8 cellular contexts compared by ENCODE assay signal in genomic region chr15:77034620-77035467, GRCh38. TPM values are rescaled to one million over a fixed set of nuclear protein-coding genes. Genes with fewer than 3 reads are reported as not detected.
A peak's percentile ranks its signal among the peaks of the same experiment; 100 is the strongest.
DNase-seq lines count a peak whose midpoint lies in the region; ATAC-seq and TF ChIP-seq lines count a peak whose summit lies in the region.

No MANE protein-coding gene starts in this region.

- POLR2A ChIA-PET in IMR-90 (lab: Charles Lee; ENCODE audit: unreplicated experiment) = no interaction called here

- peak overlapping the region; percentile 9 for H2AK9ac ChIP-seq in IMR-90 (replicated peaks; ENCODE audit: low read depth, low read length, poor library complexity)

- no peaks in the 10 kb centered on the region for H3K9me3 ChIP-seq in IMR-90 (ENCODE audit: control insufficient read depth, insufficient read depth, low read length)
- no peaks in the 10 kb centered on the region for H3K9me3 ChIP-seq in gastroesophageal sphincter

- H3K4me1 ChIP-seq in IMR-90 (ENCODE audit: control insufficient read depth, insufficient read depth, low read length) (0 out of 2 replicates have a peak, but pooled peaks cover 2% of the 10 kb centered on the region), gastroesophageal sphincter (no peaks in the 10 kb centered on the region)

- H3K9ac ChIP-seq in IMR-90 (ENCODE audit: low read depth, low read length) = no peak overlapping the region

- H3K56ac ChIP-seq in IMR-90 (ENCODE audit: extremely low read depth, insufficient read depth, low read length) = no peak overlapping the region

- H4K8ac ChIP-seq in IMR-90 (ENCODE audit: low read depth in 2 of 2, low read length in 2 of 2) = no peak overlapping the region

- H3K14ac ChIP-seq in IMR-90 (replicated peaks; ENCODE audit: low read depth, low read length) = no peak overlapping the region

- H3K23ac ChIP-seq in IMR-90 (ENCODE audit: low read depth, low read length) = no peak overlapping the region

- H4K91ac ChIP-seq in IMR-90 (ENCODE audit: insufficient read depth, low read depth, low read length) = no peak overlapping the region

- H2BK15ac ChIP-seq in IMR-90 (ENCODE audit: low read depth, low read length) = no peak overlapping the region

- no peak overlapping the region for H2AK5ac ChIP-seq in IMR-90 (ENCODE audit: low read depth, low read length)

- TF ChIP-seq POLR2A in IMR-90 (IDR thresholded peaks at IDR 0.05; ENCODE audit: low read depth, low read length) (no peak), gastroesophageal sphincter (IDR thresholded peaks at IDR 0.05) (no peak)

- dilution Hi-C loops in IMR-90 (cut with HindIII; ENCODE audit: low sequenced_read_pairs, unreplicated experiment) = no loop called here

- H4K5ac ChIP-seq in IMR-90 (ENCODE audit: low read depth, low read length) = no peak overlapping the region

- TF ChIP-seq CTCF in AG10803 (conservative IDR thresholded peaks at IDR 0.05; ENCODE audit: low read length) (peak; percentile 64), IMR-90 (conservative IDR thresholded peaks at IDR 0.05; ENCODE audit: low read depth, low read length) (peak; percentile 45), gastroesophageal sphincter (IDR thresholded peaks at IDR 0.05) (peak in 3 of 4 experiments; percentile 32 to 63 (median 36)), retinal pigment epithelial cell (conservative IDR thresholded peaks at IDR 0.05; ENCODE audit: low read depth, low read length) (peak; percentile 84)

- no peak for TF ChIP-seq EP300 in gastroesophageal sphincter (IDR thresholded peaks at IDR 0.05)

- CTCF ChIA-PET in IMR-90 (lab: Yijun Ruan, JAX) = interaction anchor here (1.0 to 1.2 kb wide), 4 partner anchors 15 to 508 kb away, joined by 3 to 6 read pairs (median 4); no protein-coding TSS in a partner anchor

- intact Hi-C loops in IMR-90 (cut with micrococcal nuclease) = no loop called here

- no peak overlapping the region for H2BK5ac ChIP-seq in IMR-90 (ENCODE audit: low read depth, low read length, poor library complexity, severe bottlenecking)

- H3K4ac ChIP-seq in IMR-90 (ENCODE audit: low read depth, low read length) = no peak overlapping the region

- no peak overlapping the region for H2BK20ac ChIP-seq in IMR-90 (ENCODE audit: low read depth, low read length)

- H3K27me3 ChIP-seq in IMR-90 (ENCODE audit: control insufficient read depth, insufficient read depth, low read length) = no peaks in the 10 kb centered on the region
- H3K27me3 ChIP-seq in gastroesophageal sphincter = no peaks in the 10 kb centered on the region

- no peak overlapping the region for H3K4me2 ChIP-seq in IMR-90 (ENCODE audit: low read depth, low read length)

- peaks cover 0 to 14% of the 10 kb centered on the region in 2 experiments; a peak in 1 of 4 replicates for H3K79me1 ChIP-seq in IMR-90 (ENCODE audit: low read depth in 1 of 2, low read length in 2 of 2)

- DNase-seq in AG10803 (ENCODE audit: low read depth) (peak; percentile 16), IMR-90 (no peak), activated T-cell treated with anti-CD3 and anti-CD28 coated beads for 24 hours (ENCODE audit: low read depth) (peak; percentile 37), retinal pigment epithelial cell (ENCODE audit: low read depth) (no peak), HPDE6-E6E7 (ENCODE audit: extremely low spot score) (no peak)
- no peak for DNase-seq in central memory CD4-positive, alpha-beta T cell

- H3K4me3 ChIP-seq in AG10803 (ENCODE audit: low read length) (no peak overlapping the region), IMR-90 (ENCODE audit: insufficient read depth, low read depth, low read length) (no peak overlapping the region), gastroesophageal sphincter (no peak overlapping the region), retinal pigment epithelial cell (ENCODE audit: low read length) (no peak overlapping the region)

- no peak overlapping the region for H2BK120ac ChIP-seq in IMR-90 (ENCODE audit: low read depth, low read length)

- ATAC-seq in IMR-90 (ENCODE audit: low read depth) (peak; percentile 38; the same call in 1 of the 2 replicates), gastroesophageal sphincter (no peak), GM21528 (IDR thresholded peaks at IDR 0.05; ENCODE audit: low FRiP score, unreplicated experiment) (no peak)

- in situ Hi-C loops in IMR-90 (cut with MboI; ENCODE audit: low sequenced_read_pairs) = no loop called here

- BruUV-seq in IMR-90 (replicated peaks; lab: Mats Ljungman, UMichigan) = no TSS peak

- 100% methylated on average over 1 of the region's 14 CpGs; no CpG with 5 or more reads in 1 of the 2 experiments for WGBS in IMR-90 (ENCODE audit: extremely low coverage in 2 of 2, insufficient read length in 1 of 2), 2 experiments
- 60 to 65% methylated on average over 1 to 2 of the region's 14 CpGs for WGBS in gastroesophageal sphincter (ENCODE audit: low coverage in 1 of 2), 2 donors

- H3K9me1 ChIP-seq in IMR-90 (ENCODE audit: insufficient read depth, low read length) = peaks cover 8% of the 10 kb centered on the region

- H3K18ac ChIP-seq in IMR-90 (ENCODE audit: low read depth, low read length) = no peak overlapping the region

- peak overlapping the region; percentile 26 for H2AFZ ChIP-seq in IMR-90 (replicated peaks; ENCODE audit: low read length, poor library complexity)

- peaks cover 4% of the 10 kb centered on the region; the same call in 1 of the 2 replicates for H4K20me1 ChIP-seq in IMR-90 (ENCODE audit: insufficient read depth, low read length)

- H3K36me3 ChIP-seq in IMR-90 (ENCODE audit: control insufficient read depth, insufficient read depth, low read length) = peaks cover 8% of the 10 kb centered on the region
- H3K36me3 ChIP-seq in gastroesophageal sphincter = peaks cover 0 to 19% of the 10 kb centered on the region in 2 donors

- peak; percentile 44 for TF ChIP-seq RAD21 in IMR-90 (IDR thresholded peaks at IDR 0.05; ENCODE audit: low read length)

- H3K27ac ChIP-seq in IMR-90 (ENCODE audit: insufficient read depth, low read length) = no peak overlapping the region
- no peak overlapping the region for H3K27ac ChIP-seq in gastroesophageal sphincter

TF ChIP-seq in IMR-90, 13 proteins besides CTCF, POLR2A, EP300 and RAD21:
- TF ChIP-seq SMC3 (IDR thresholded peaks at IDR 0.05; ENCODE audit: low read depth, low read length) = peak; percentile 35; the same call in 1 of the 2 replicates
- TF ChIP-seq CHD1 (IDR thresholded peaks at IDR 0.05; ENCODE audit: low read depth, low read length) = no peak
- TF ChIP-seq BHLHE40 (IDR thresholded peaks at IDR 0.05; ENCODE audit: low read depth, low read length) = no peak
- no peak for TF ChIP-seq MXI1 (IDR thresholded peaks at IDR 0.05; ENCODE audit: borderline replicate concordance, low read depth, low read length)

RNA-seq across cellular contexts. Expression of gene TSPAN3, which starts 36.1 kb away (rescaled TPM):
- 255 and 295 TPM in 2 replicates for total RNA-seq in IMR-90 (2012; rRNA removed)
- polyA plus RNA-seq in IMR-90 (2012; rRNA removed) = 221 and 270 TPM in 2 replicates
- 200 and 257 TPM in 2 replicates for polyA plus RNA-seq in IMR-90 (2012; cell fraction: cytosol; rRNA removed)
- 60.8 and 158 TPM in 2 replicates for polyA plus RNA-seq in IMR-90 (2012; cell fraction: nucleus; rRNA removed; ENCODE audit: low replicate concordance)
- 100 to 1,000 TPM; 163 to 205 (median 171) TPM for total RNA-seq in gastroesophageal sphincter

RNA-seq across cellular contexts. Expression of gene PSTPIP1, which starts 39.9 kb away (rescaled TPM):
- total RNA-seq in IMR-90 (2012; rRNA removed) (0.36 and 0.56 TPM in 2 replicates), gastroesophageal sphincter (10 to 100 TPM in 2 of 4 donors, 1 to 10 TPM in 2; 7.1 to 18.2 (median 9.0) TPM)
- polyA plus RNA-seq in IMR-90 (2012; rRNA removed) = 0.83 and 1.1 TPM in 2 replicates
- 0.74 and 0.75 TPM in 2 replicates for polyA plus RNA-seq in IMR-90 (2012; cell fraction: cytosol; rRNA removed)
- 1.0 and 3.2 TPM in 2 replicates for polyA plus RNA-seq in IMR-90 (2012; cell fraction: nucleus; rRNA removed; ENCODE audit: low replicate concordance)

Comparison
In these comparisons a context has a peak if more than half of its experiments do, and no peak if none do; other contexts are left out.
1. DNase-seq: peak in AG10803 (single experiment) and activated T-cell treated with anti-CD3 and anti-CD28 coated beads for 24 hours (single experiment); none in IMR-90 (single experiment), retinal pigment epithelial cell (single experiment), central memory CD4-positive, alpha-beta T cell (single experiment) and HPDE6-E6E7 (single experiment).
2. Peak in every context shown above with its lines, with median percentiles within 50 percentile points of each other: CTCF ChIP-seq.